ENCODE assay signal across 8 cellular contexts in genomic region chr9:93610206-93610605, GRCh38.
"Had no signal": no experiment of that assay in that cellular context is flagged by ENCODE, and none has a peak within 500 bp of the region (broad histone marks: within the 10 kb centered on the region; RNA-seq: fewer than 3 reads in every experiment).

No MANE protein-coding gene starts in this region.

- DNase-seq: GDM1, GF-D8 had no signal

- H3K4me3 ChIP-seq: GM12878 had no signal

- ATAC-seq: GM12878 had no signal

- FAIRE-seq: G401.6, GM12878, GM12891, GM12892, GM18507, GM19239 had no signal
